In genomic region chr9:16257604-16258003, GRCh38 we compare ENCODE assay signal across 12 cellular contexts.
DNase-seq lines count a peak whose midpoint lies in the region; ATAC-seq and TF ChIP-seq lines count a peak whose summit lies in the region.
"Had no signal": no experiment of that assay in that cellular context is flagged by ENCODE, and none has a peak within 500 bp of the region (broad histone marks: within the 10 kb centered on the region; RNA-seq: fewer than 3 reads in every experiment).

No MANE protein-coding gene starts in this region.

- ATAC-seq in GM19463 (IDR thresholded peaks at IDR 0.05; ENCODE audit: unreplicated experiment), result no peak
- ATAC-seq in CD8-positive, alpha-beta T cell, result no peak
- ATAC-seq: activated CD8-positive, alpha-beta memory T cell treated with anti-CD3 and anti-CD28 coated beads, Interleukin-2, amount 10 ng/mL, durations not matched to agents 7 days and 5 days had no signal

- no peaks in the 10 kb centered on the region for H3K36me3 Mint-ChIP-seq in CD8-positive, alpha-beta T cell
- H3K36me3 Mint-ChIP-seq: activated CD8-positive, alpha-beta memory T cell treated with anti-CD3 and anti-CD28 coated beads, Interleukin-2, amount 10 ng/mL, durations not matched to agents 7 days and 5 days had no signal

- no peak overlapping the region for H3K4me3 ChIP-seq in LNCaP clone FGC (ENCODE audit: low read depth, low read length)
- no peak overlapping the region for H3K4me3 ChIP-seq in cardiac fibroblast (replicated peaks in 1 of 2; ENCODE audit: low read depth in 2 of 2, low read length in 2 of 2)
- no peak overlapping the region for H3K4me3 ChIP-seq in CD8-positive, alpha-beta T cell (ENCODE audit: low read depth, low read length)

- H3K4me1 ChIP-seq in CD8-positive, alpha-beta T cell (ENCODE audit: insufficient read depth, low read length), result peaks cover 8% of the 10 kb centered on the region

- no peaks in the 10 kb centered on the region for H3K36me3 ChIP-seq in CD8-positive, alpha-beta T cell (ENCODE audit: insufficient read depth, low read length)

- TF ChIP-seq CTCF in LNCaP clone FGC (IDR thresholded peaks at IDR 0.05; ENCODE audit: control insufficient read depth, extremely low read depth, insufficient read depth) (peak; percentile 39), cardiac fibroblast (IDR thresholded peaks at IDR 0.05; ENCODE audit: low read depth, low read length) (peak; percentile 82)
- no peak for TF ChIP-seq CTCF in CD8-positive, alpha-beta T cell (IDR thresholded peaks at IDR 0.05)

- no peak overlapping the region for H3K27ac Mint-ChIP-seq in CD8-positive, alpha-beta T cell
- H3K27ac Mint-ChIP-seq: activated CD8-positive, alpha-beta memory T cell treated with anti-CD3 and anti-CD28 coated beads, Interleukin-2, amount 10 ng/mL, durations not matched to agents 7 days and 5 days had no signal

- peaks cover 6% of the 10 kb centered on the region for H3K27me3 Mint-ChIP-seq in CD8-positive, alpha-beta T cell (ENCODE audit: low read depth)
- H3K27me3 Mint-ChIP-seq: activated CD8-positive, alpha-beta memory T cell treated with anti-CD3 and anti-CD28 coated beads, Interleukin-2, amount 10 ng/mL, durations not matched to agents 7 days and 5 days had no signal

- no peak overlapping the region for H3K27ac ChIP-seq in CD8-positive, alpha-beta T cell (ENCODE audit: low read depth, low read length)

- H3K4me1 Mint-ChIP-seq in CD8-positive, alpha-beta T cell (ENCODE audit: low read depth), result peaks cover 9% of the 10 kb centered on the region
- H3K4me1 Mint-ChIP-seq: activated CD8-positive, alpha-beta memory T cell treated with anti-CD3 and anti-CD28 coated beads, Interleukin-2, amount 10 ng/mL, durations not matched to agents 7 days and 5 days had no signal

- peak; percentile 45 for DNase-seq in AG20443 (ENCODE audit: low spot score)
- no peak for DNase-seq in LNCaP clone FGC (ENCODE audit: low read depth)
- peak in 1 of 2 donors; percentile 36 for DNase-seq in cardiac fibroblast (ENCODE audit: low read depth in 2 of 2)
- DNase-seq in lung microvascular endothelial cell (ENCODE audit: low read depth in 2 of 2), result peak; percentile 40 to 45
- DNase-seq in CD8-positive, alpha-beta T cell, result no peak
- DNase-seq in NOMO-1 (lab: John Stamatoyannopoulos, UW; ENCODE audit: unreplicated experiment in 2 of 2), result no peak
- DNase-seq in epidermal melanocyte (ENCODE audit: insufficient read length, low spot score), result no peak
- DNase-seq: activated CD8-positive, alpha-beta memory T cell treated with anti-CD3 and anti-CD28 coated beads, Interleukin-2, amount 10 ng/mL, durations not matched to agents 7 days and 5 days; cerebellar nuclear complex; DMS153; NCI-H1105 had no signal

- no peaks in the 10 kb centered on the region for H3K27me3 ChIP-seq in CD8-positive, alpha-beta T cell (ENCODE audit: insufficient read depth, low read length)

- intact Hi-C loops in CD8-positive, alpha-beta T cell (cut with DNase I, micrococcal nuclease), result no loop called here

- CTCF ChIA-PET in CD8-positive, alpha-beta T cell (lab: Charles Lee), result no interaction called here

- H3K9me3 ChIP-seq in CD8-positive, alpha-beta T cell (ENCODE audit: low read length), result no peaks in the 10 kb centered on the region

- no peaks in the 10 kb centered on the region for H3K9me3 Mint-ChIP-seq in CD8-positive, alpha-beta T cell

- no peak overlapping the region for H3K4me3 Mint-ChIP-seq in CD8-positive, alpha-beta T cell
- H3K4me3 Mint-ChIP-seq: activated CD8-positive, alpha-beta memory T cell treated with anti-CD3 and anti-CD28 coated beads, Interleukin-2, amount 10 ng/mL, durations not matched to agents 7 days and 5 days had no signal

- POLR2A ChIA-PET in CD8-positive, alpha-beta T cell (lab: Charles Lee), result no interaction called here

Comparison
In these comparisons a context has a peak if more than half of its experiments do, and no peak if none do; other contexts are left out.
1. DNase-seq: peak in AG20443 (single experiment) and lung microvascular endothelial cell (2 of 2); none in LNCaP clone FGC (single experiment), CD8-positive, alpha-beta T cell (0 of 7), NOMO-1 (0 of 2) and epidermal melanocyte (single experiment).